13 cellular contexts compared by ENCODE assay signal in genomic region chr5:89120719-89121118, GRCh38.
DNase-seq lines count a peak whose midpoint lies in the region; ATAC-seq, FAIRE-seq and TF ChIP-seq lines count a peak whose summit lies in the region.
"Had no signal": no experiment of that assay in that cellular context is flagged by ENCODE, and none has a peak within 500 bp of the region (broad histone marks: within the 10 kb centered on the region; RNA-seq: fewer than 3 reads in every experiment).

No MANE protein-coding gene starts in this region.

- H3K18ac ChIP-seq in H1 (ENCODE audit: extremely low read depth, low read length) = no peak overlapping the region

- TF ChIP-seq POLR2A in H1 (IDR thresholded peaks at IDR 0.05; ENCODE audit: control extremely low read depth in 1 of 2, low read depth in 2 of 2, low read length in 2 of 2) = no peak
- no peak for TF ChIP-seq POLR2A in transverse colon (IDR thresholded peaks at IDR 0.05)

- H3K4me2 ChIP-seq in H1 (ENCODE audit: insufficient read depth in 1 of 2, low read depth in 2 of 2, low read length in 2 of 2) = no peak overlapping the region

- H3K14ac ChIP-seq in H1 (ENCODE audit: insufficient read length) = no peak overlapping the region

- peak; percentile 83 for ATAC-seq in left lobe of liver
- no peak for ATAC-seq in activated naive CD8-positive, alpha-beta T cell treated with anti-CD3 and anti-CD28 coated beads, Interleukin-2, amount 50 U/mL, for 24 hours

- H2BK20ac ChIP-seq in H1 (ENCODE audit: low read length) = no peak overlapping the region

- no peaks in the 10 kb centered on the region for H3K79me1 ChIP-seq in H1 (ENCODE audit: low read depth, low read length)

- no peaks in the 10 kb centered on the region for H3K36me3 Mint-ChIP-seq in activated naive CD8-positive, alpha-beta T cell treated with anti-CD3 and anti-CD28 coated beads, Interleukin-2, amount 50 U/mL, for 24 hours (ENCODE audit: low read depth)
- H3K36me3 Mint-ChIP-seq in activated naive CD8-positive, alpha-beta T cell treated with anti-CD3 and anti-CD28 coated beads for 36 hours = no peaks in the 10 kb centered on the region
- H3K36me3 Mint-ChIP-seq: activated naive CD4-positive, alpha-beta T cell treated with anti-CD3 and anti-CD28 coated beads, Interleukin-2, amount 10 ng/mL, durations not matched to agents 7 days and 5 days had no signal

- H3K9me3 ChIP-seq in H1 (ENCODE audit: insufficient read depth in 2 of 2, low read depth in 1 of 2, low read length in 1 of 2) (no peaks in the 10 kb centered on the region), transverse colon (no peaks in the 10 kb centered on the region)

- H3K56ac ChIP-seq in H1 (replicated peaks; ENCODE audit: insufficient read length, low read depth, low read length) = no peak overlapping the region

- intact Hi-C loops in transverse colon (cut with DNase I; ENCODE audit: low total_unique reads) = no loop called here

- H3K9ac ChIP-seq in H1 (replicated peaks in 1 of 4; ENCODE audit: extremely low read depth in 1 of 4, low read depth in 3 of 4, low read length in 3 of 4) = no peak overlapping the region

- H2BK120ac ChIP-seq in H1 (replicated peaks; ENCODE audit: low read depth, low read length) = no peak overlapping the region

- no peaks in the 10 kb centered on the region for H3K27me3 Mint-ChIP-seq in activated naive CD8-positive, alpha-beta T cell treated with anti-CD3 and anti-CD28 coated beads, Interleukin-2, amount 50 U/mL, for 24 hours
- H3K27me3 Mint-ChIP-seq in activated naive CD8-positive, alpha-beta T cell treated with anti-CD3 and anti-CD28 coated beads for 36 hours = no peaks in the 10 kb centered on the region
- H3K27me3 Mint-ChIP-seq: activated naive CD4-positive, alpha-beta T cell treated with anti-CD3 and anti-CD28 coated beads, Interleukin-2, amount 10 ng/mL, durations not matched to agents 7 days and 5 days had no signal

- H3K4me3 ChIP-seq in H1 (ENCODE audit: extremely low read depth in 1 of 4, insufficient read depth in 2 of 4, low read depth in 3 of 4, low read length in 4 of 4) (no peak overlapping the region), transverse colon (no peak overlapping the region), brain microvascular endothelial cell (ENCODE audit: low read depth, low read length) (no peak overlapping the region)

- H3K9me3 Mint-ChIP-seq in activated naive CD8-positive, alpha-beta T cell treated with anti-CD3 and anti-CD28 coated beads, Interleukin-2, amount 50 U/mL, for 24 hours = peaks cover 11% of the 10 kb centered on the region
- no peaks in the 10 kb centered on the region for H3K9me3 Mint-ChIP-seq in activated naive CD8-positive, alpha-beta T cell treated with anti-CD3 and anti-CD28 coated beads for 36 hours
- H3K9me3 Mint-ChIP-seq: activated naive CD4-positive, alpha-beta T cell treated with anti-CD3 and anti-CD28 coated beads, Interleukin-2, amount 10 ng/mL, durations not matched to agents 7 days and 5 days; nephron had no signal

- DNase-seq in NOMO-1 (lab: John Stamatoyannopoulos, UW; ENCODE audit: unreplicated experiment in 2 of 2) = peak; percentile 72 to 86
- DNase-seq in H1 (ENCODE audit: low read depth in 1 of 2, low spot score in 2 of 2) = no peak
- DNase-seq in left lobe of liver (ENCODE audit: low spot score) = peak; percentile 51
- DNase-seq in transverse colon = peak; percentile 11
- DNase-seq in activated naive CD8-positive, alpha-beta T cell treated with anti-CD3 and anti-CD28 coated beads, Interleukin-2, amount 50 U/mL, for 24 hours = no peak
- DNase-seq in brain microvascular endothelial cell = no peak
- no peak for DNase-seq in activated naive CD8-positive, alpha-beta T cell treated with anti-CD3 and anti-CD28 coated beads for 36 hours
- DNase-seq: activated naive CD4-positive, alpha-beta T cell treated with anti-CD3 and anti-CD28 coated beads, Interleukin-2, amount 10 ng/mL, durations not matched to agents 7 days and 5 days; cerebellar nuclear complex; stimulated activated CD4-positive, alpha-beta T cell treated with anti-CD3 and anti-CD28 coated beads, Interleukin-12 subunit alpha, Interleukin-12 subunit beta, amount 100 ng/mL, for 4 hours had no signal

- H3K4me1 ChIP-seq in H1 (replicated peaks in 1 of 4; ENCODE audit: control insufficient read depth in 3 of 4, insufficient read depth in 4 of 4, low read length in 3 of 4) = no peaks in the 10 kb centered on the region
- H3K4me1 ChIP-seq in transverse colon = peaks cover 0 to 19% (median 12%) of the 10 kb centered on the region in 4 donors

- H3K27me3 ChIP-seq in H1 (replicated peaks in 1 of 4; ENCODE audit: control insufficient read depth in 3 of 4, extremely low read depth in 1 of 4, insufficient read depth in 3 of 4, low read length in 3 of 4) (no peaks in the 10 kb centered on the region), transverse colon (no peaks in the 10 kb centered on the region), brain microvascular endothelial cell (replicated peaks) (no peaks in the 10 kb centered on the region)

- no peak overlapping the region for H4K8ac ChIP-seq in H1 (ENCODE audit: extremely low read depth, insufficient read depth, low read length)

- in situ Hi-C loops in transverse colon (cut with MboI; ENCODE audit: low pct_ligation_motif_present in 1 of 4, low pct_unique_long_range_greater_than_20kb in 1 of 4, low sequenced_read_pairs in 3 of 4) (no loop called here), brain microvascular endothelial cell (cut with HindIII; ENCODE audit: low pct_ligation_motif_present, low sequenced_read_pairs) (no loop called here)

- H3K4me3 Mint-ChIP-seq in activated naive CD8-positive, alpha-beta T cell treated with anti-CD3 and anti-CD28 coated beads, Interleukin-2, amount 50 U/mL, for 24 hours = no peak overlapping the region
- H3K4me3 Mint-ChIP-seq in activated naive CD8-positive, alpha-beta T cell treated with anti-CD3 and anti-CD28 coated beads for 36 hours = no peak overlapping the region
- H3K4me3 Mint-ChIP-seq: activated naive CD4-positive, alpha-beta T cell treated with anti-CD3 and anti-CD28 coated beads, Interleukin-2, amount 10 ng/mL, durations not matched to agents 7 days and 5 days; nephron had no signal

- H4K5ac ChIP-seq in H1 (ENCODE audit: insufficient read length, low read depth, low read length) = no peak overlapping the region

- H3K23ac ChIP-seq in H1 (ENCODE audit: insufficient read length) = no peak overlapping the region

- H4K20me1 ChIP-seq in H1 (replicated peaks in 1 of 2; ENCODE audit: control insufficient read depth in 1 of 2, insufficient read depth in 2 of 2, low read length in 2 of 2) = no peaks in the 10 kb centered on the region

- no peak for FAIRE-seq in H1 (lab: Jason Lieb, UNC)
- FAIRE-seq: RCC 7860, TTC549 had no signal

- H3K4me1 Mint-ChIP-seq in activated naive CD8-positive, alpha-beta T cell treated with anti-CD3 and anti-CD28 coated beads, Interleukin-2, amount 50 U/mL, for 24 hours = peaks cover 3% of the 10 kb centered on the region
- H3K4me1 Mint-ChIP-seq in activated naive CD8-positive, alpha-beta T cell treated with anti-CD3 and anti-CD28 coated beads for 36 hours = no peaks in the 10 kb centered on the region
- H3K4me1 Mint-ChIP-seq: activated naive CD4-positive, alpha-beta T cell treated with anti-CD3 and anti-CD28 coated beads, Interleukin-2, amount 10 ng/mL, durations not matched to agents 7 days and 5 days; nephron had no signal

- no peak overlapping the region for H2BK5ac ChIP-seq in H1 (ENCODE audit: low read depth, low read length)

- POLR2A ChIA-PET in H1 (lab: Charles Lee; ENCODE audit: partially characterized antibody) = interaction anchor here (0.8 kb wide), 1 partner anchor 232 kb away, joined by 4 read pairs; no protein-coding TSS in a partner anchor

- H4K91ac ChIP-seq in H1 (replicated peaks; ENCODE audit: insufficient read length, low read length) = no peak overlapping the region

- H3K4ac ChIP-seq in H1 (replicated peaks; ENCODE audit: insufficient read length, low read depth, low read length) = no peak overlapping the region

- H2BK15ac ChIP-seq in H1 (ENCODE audit: low read length) = no peak overlapping the region

- no peaks in the 10 kb centered on the region for H3K36me3 ChIP-seq in H1 (ENCODE audit: control insufficient read depth in 2 of 4, insufficient read depth in 4 of 4, low read length in 3 of 4)
- H3K36me3 ChIP-seq in transverse colon = no peaks in the 10 kb centered on the region
- H3K36me3 ChIP-seq in brain microvascular endothelial cell (replicated peaks) = no peaks in the 10 kb centered on the region

- H2AFZ ChIP-seq in H1 (ENCODE audit: low read length) = peak overlapping the region; percentile 71; the same call in 1 of the 2 replicates

- no peak for TF ChIP-seq CTCF in H1 (IDR thresholded peaks at IDR 0.05; ENCODE audit: control extremely low read depth in 1 of 3, insufficient read depth in 1 of 3, low read depth in 1 of 3, low read length in 3 of 3)
- TF ChIP-seq CTCF in transverse colon (IDR thresholded peaks at IDR 0.05) = no peak
- TF ChIP-seq CTCF in brain microvascular endothelial cell (IDR thresholded peaks at IDR 0.05; ENCODE audit: low read depth, low read length, missing control alignments) = no peak

- H2AK5ac ChIP-seq in H1 (ENCODE audit: low read depth, low read length) = no peak overlapping the region

- no peak for TF ChIP-seq RAD21 in H1 (IDR thresholded peaks at IDR 0.05 in 1 of 2, conservative IDR thresholded peaks at IDR 0.05 in 1 of 2; ENCODE audit: low read depth in 2 of 2, low read length in 2 of 2)

- H3K23me2 ChIP-seq in H1 (ENCODE audit: low read depth, low read length) = no peaks in the 10 kb centered on the region; the same call in 1 of the 2 replicates

- CTCF ChIA-PET in H1 (lab: Charles Lee; ENCODE audit: partially characterized antibody) = interaction anchor here (0.9 kb wide), 1 partner anchor 296 kb away, joined by 3 read pairs; no protein-coding TSS in a partner anchor

- H3K27ac Mint-ChIP-seq in activated naive CD8-positive, alpha-beta T cell treated with anti-CD3 and anti-CD28 coated beads, Interleukin-2, amount 50 U/mL, for 24 hours = no peak overlapping the region
- H3K27ac Mint-ChIP-seq in activated naive CD8-positive, alpha-beta T cell treated with anti-CD3 and anti-CD28 coated beads for 36 hours = no peak overlapping the region
- H3K27ac Mint-ChIP-seq: activated naive CD4-positive, alpha-beta T cell treated with anti-CD3 and anti-CD28 coated beads, Interleukin-2, amount 10 ng/mL, durations not matched to agents 7 days and 5 days; nephron had no signal

- H3K79me2 ChIP-seq in H1 (ENCODE audit: control insufficient read depth in 1 of 2, insufficient read depth in 2 of 2, low read length in 2 of 2) = no peaks in the 10 kb centered on the region

- WGBS in H1 (ENCODE audit: extremely low coverage in 1 of 2, insufficient coverage in 1 of 2, insufficient read length in 1 of 2, insufficient replicate concordance in 2 of 2, low coverage in 1 of 2, low lambda C conversion rate in 2 of 2, missing lambda C conversion rate in 1 of 2), 2 experiments = 88% methylated on average over 3 of the region's 3 CpGs; no CpG with 5 or more reads in 1 of the 2 experiments
- 90 to 92% methylated on average over 1 to 3 of the region's 3 CpGs for WGBS in transverse colon (ENCODE audit: low coverage in 1 of 2), 2 donors

- H3K27ac ChIP-seq in H1 (ENCODE audit: low read depth, low read length) (no peak overlapping the region), transverse colon (no peak overlapping the region), brain microvascular endothelial cell (no peak overlapping the region)

- TF ChIP-seq EP300 in H1 (IDR thresholded peaks at IDR 0.05; ENCODE audit: borderline replicate concordance in 1 of 2, low read depth in 2 of 2, low read length in 2 of 2) (no peak), transverse colon (IDR thresholded peaks at IDR 0.05; ENCODE audit: low read depth) (no peak)

- H2BK12ac ChIP-seq in H1 (ENCODE audit: low read depth, low read length) = no peak overlapping the region

Comparison
In these comparisons a context has a peak if more than half of its experiments do, and no peak if none do; other contexts are left out.
1. DNase-seq: peak in NOMO-1 (2 of 2), left lobe of liver (single experiment) and transverse colon (single experiment); none in H1 (0 of 2), activated naive CD8-positive, alpha-beta T cell treated with anti-CD3 and anti-CD28 coated beads, Interleukin-2, amount 50 U/mL, for 24 hours (single experiment), brain microvascular endothelial cell (single experiment) and activated naive CD8-positive, alpha-beta T cell treated with anti-CD3 and anti-CD28 coated beads for 36 hours (single experiment).